In genomic region chr21:21074305-21074704, GRCh38 we compare ENCODE assay signal across 9 cellular contexts.
"Had no signal": no experiment of that assay in that cellular context is flagged by ENCODE, and none has a peak within 500 bp of the region (broad histone marks: within the 10 kb centered on the region; RNA-seq: fewer than 3 reads in every experiment).

No MANE protein-coding gene starts in this region.

- H3K27ac Mint-ChIP-seq: GM23338, H9, IgD-negative memory B cell had no signal

- H3K4me3 ChIP-seq: GM23338 had no signal

- DNase-seq: H9, HCEC 1CT, KBM-7 had no signal

- H3K36me3 Mint-ChIP-seq: IgD-negative memory B cell had no signal

- H3K9me3 Mint-ChIP-seq: GM23338, IgD-negative memory B cell had no signal

- H3K27me3 Mint-ChIP-seq: IgD-negative memory B cell had no signal

- H3K27ac ChIP-seq: HL-60 had no signal

- H3K4me1 Mint-ChIP-seq: GM23338, IgD-negative memory B cell had no signal

- FAIRE-seq: H1, H54, HepG2 had no signal

- H3K4me3 Mint-ChIP-seq: GM23338, H9, IgD-negative memory B cell had no signal

- ATAC-seq: GM23338, HepG2 had no signal
